In genomic region chr6:110048221-110048875, GRCh38 we compare ENCODE assay signal across 17 cellular contexts.
DNase-seq lines count a peak whose midpoint lies in the region; ATAC-seq and TF ChIP-seq lines count a peak whose summit lies in the region.
"Had no signal": no experiment of that assay in that cellular context is flagged by ENCODE, and none has a peak within 500 bp of the region (broad histone marks: within the 10 kb centered on the region; RNA-seq: fewer than 3 reads in every experiment).

No MANE protein-coding gene starts in this region.

- H4K20me1 ChIP-seq in GM23338 (replicated peaks; ENCODE audit: insufficient read depth), result no peaks in the 10 kb centered on the region

- H3K4me3 ChIP-seq in AG10803 (ENCODE audit: low read length) (no peak overlapping the region), endodermal cell (ENCODE audit: low read length) (no peak overlapping the region), GM23338 (no peak overlapping the region)
- H3K4me3 ChIP-seq: A549, PC-9 had no signal

- no peaks in the 10 kb centered on the region for H3K36me3 ChIP-seq in endodermal cell (ENCODE audit: control insufficient read depth, insufficient read depth, low read length)
- H3K36me3 ChIP-seq in GM23338 (ENCODE audit: insufficient read depth), result no peaks in the 10 kb centered on the region; the same call in 1 of the 2 replicates

- peaks cover 12% of the 10 kb centered on the region for H3K27me3 ChIP-seq in endodermal cell (ENCODE audit: control insufficient read depth, insufficient read depth, low read length, poor library complexity, severe bottlenecking)
- no peaks in the 10 kb centered on the region for H3K27me3 ChIP-seq in GM23338 (ENCODE audit: insufficient read depth)

- H3K9me2 ChIP-seq in GM23338 (ENCODE audit: insufficient read depth), result no peaks in the 10 kb centered on the region

- H3F3A ChIP-seq in GM23338 (replicated peaks; ENCODE audit: low read depth), result no peaks in the 10 kb centered on the region

- H3K79me2 ChIP-seq in GM23338 (replicated peaks; ENCODE audit: insufficient read depth), result no peaks in the 10 kb centered on the region

- H2AFZ ChIP-seq in GM23338, result no peak overlapping the region
- H2AFZ ChIP-seq: PC-9 had no signal

- H3K9ac ChIP-seq in endodermal cell (ENCODE audit: extremely low read depth, low read length, poor library complexity, severe bottlenecking), result no peak overlapping the region

- no peaks in the 10 kb centered on the region for H3K4me1 ChIP-seq in endodermal cell (ENCODE audit: control insufficient read depth, insufficient read depth, low read length)
- no peaks in the 10 kb centered on the region for H3K4me1 ChIP-seq in GM23338 (ENCODE audit: insufficient read depth)
- H3K4me1 ChIP-seq: A549 had no signal

- ATAC-seq in GM23338, result no peak
- no peak for ATAC-seq in HG03354 (IDR thresholded peaks at IDR 0.05; ENCODE audit: poor library complexity, severe bottlenecking, unreplicated experiment)
- ATAC-seq: A549 had no signal

- peaks cover 39% of the 10 kb centered on the region for H3K27me3 Mint-ChIP-seq in endodermal cell (ENCODE audit: insufficient read depth)
- H3K27me3 Mint-ChIP-seq in GM23338 (ENCODE audit: insufficient read depth, low read depth, poor library complexity), result peaks cover 2% of the 10 kb centered on the region

- no peak overlapping the region for H3K27ac ChIP-seq in endodermal cell (ENCODE audit: low read depth, low read length)
- H3K27ac ChIP-seq in GM23338 (ENCODE audit: low read depth), result no peak overlapping the region
- H3K27ac ChIP-seq: A549, PC-9 had no signal

- H3K36me3 Mint-ChIP-seq in endodermal cell (ENCODE audit: low read depth) (no peaks in the 10 kb centered on the region), GM23338 (ENCODE audit: low read depth) (peaks cover 3% of the 10 kb centered on the region; the same call in 2 of the 3 replicates)
- H3K36me3 Mint-ChIP-seq: CD4-positive, CD25-positive, alpha-beta regulatory T cell; IgD-negative memory B cell had no signal

- H3K4me3 Mint-ChIP-seq in endodermal cell, result no peak overlapping the region
- no peak overlapping the region for H3K4me3 Mint-ChIP-seq in GM23338
- H3K4me3 Mint-ChIP-seq: CD4-positive, CD25-positive, alpha-beta regulatory T cell; IgD-negative memory B cell had no signal

- WGBS in endodermal cell (ENCODE audit: insufficient coverage in 1 of 2, insufficient read length in 1 of 2), 2 experiments, result 95 to 100% methylated on average over 2 to 4 of the region's 4 CpGs

- H3K4me2 ChIP-seq in GM23338, result no peak overlapping the region
- H3K4me2 ChIP-seq: A549, PC-9 had no signal

- H3K9me3 Mint-ChIP-seq in endodermal cell (peaks cover 12% of the 10 kb centered on the region), GM23338 (peaks cover 14% of the 10 kb centered on the region; the same call in 2 of the 3 replicates)

- H3K9me3 ChIP-seq in endodermal cell (ENCODE audit: control insufficient read depth, low read length), result peaks cover 18% of the 10 kb centered on the region

- H3K27ac Mint-ChIP-seq in endodermal cell (no peak overlapping the region), GM23338 (no peak overlapping the region)
- H3K27ac Mint-ChIP-seq: CD4-positive, CD25-positive, alpha-beta regulatory T cell; IgD-negative memory B cell had no signal

- DNase-seq in AG10803 (ENCODE audit: low read depth), result peak; percentile 9
- DNase-seq in HT1080 (ENCODE audit: low read depth), result peak; percentile 28
- peak; percentile 39 for DNase-seq in endodermal cell
- peak; percentile 3 for DNase-seq in renal cortical epithelial cell (ENCODE audit: low read depth)
- no peak for DNase-seq in putamen (ENCODE audit: low spot score)
- DNase-seq in GM23338 (ENCODE audit: low spot score), result no peak
- DNase-seq: CD4-positive, CD25-positive, alpha-beta regulatory T cell; GDM1; GOT3; NCI-H1436; NCI-H2081; NCI-H2227 treated with DMSO at 0.1 percent for 48 hours; NCI-H526 treated with DMSO at 0.1 percent for 48 hours had no signal

- peaks cover 2% of the 10 kb centered on the region for H3K4me1 Mint-ChIP-seq in endodermal cell
- H3K4me1 Mint-ChIP-seq in GM23338, result peaks cover 5% of the 10 kb centered on the region; the same call in 2 of the 3 replicates
- H3K4me1 Mint-ChIP-seq: CD4-positive, CD25-positive, alpha-beta regulatory T cell had no signal

- TF ChIP-seq CTCF in AG10803 (conservative IDR thresholded peaks at IDR 0.05; ENCODE audit: low read length) (no peak), endodermal cell (conservative IDR thresholded peaks at IDR 0.05) (peak; percentile 39), GM23338 (conservative IDR thresholded peaks at IDR 0.05; ENCODE audit: low read depth in 2 of 2) (no peak; a peak in 1 of 4 replicates)

TF ChIP-seq in GM23338, 12 proteins besides CTCF, POLR2A, EP300 and RAD21 (continues in another document):
- no peak for TF ChIP-seq CREB1 (CRISPR knock-in tag; IDR thresholded peaks at IDR 0.05; ENCODE audit: low read depth)
- no peak for TF ChIP-seq ZNF462 (CRISPR knock-in tag; IDR thresholded peaks at IDR 0.05)
- TF ChIP-seq JUNB (IDR thresholded peaks at IDR 0.05; ENCODE audit: unreplicated experiment), result no peak
- TF ChIP-seq EZH2 (IDR thresholded peaks at IDR 0.05; ENCODE audit: low read depth, unreplicated experiment), result no peak
- TF ChIP-seq STAT1 (IDR thresholded peaks at IDR 0.05; ENCODE audit: unreplicated experiment), result no peak

Comparison
In these comparisons a context has a peak if more than half of its experiments do, and no peak if none do; other contexts are left out.
1. DNase-seq: peak in AG10803 (single experiment), HT1080 (single experiment), endodermal cell (single experiment) and renal cortical epithelial cell (single experiment); none in putamen (single experiment) and GM23338 (single experiment).